8 cellular contexts compared by ENCODE assay signal in genomic region chr2:20224716-20225293, GRCh38. TPM values are rescaled to one million over a fixed set of nuclear protein-coding genes. Genes with fewer than 3 reads are reported as not detected.
DNase-seq lines count a peak whose midpoint lies in the region; ATAC-seq and TF ChIP-seq lines count a peak whose summit lies in the region.

A gene with protein sequence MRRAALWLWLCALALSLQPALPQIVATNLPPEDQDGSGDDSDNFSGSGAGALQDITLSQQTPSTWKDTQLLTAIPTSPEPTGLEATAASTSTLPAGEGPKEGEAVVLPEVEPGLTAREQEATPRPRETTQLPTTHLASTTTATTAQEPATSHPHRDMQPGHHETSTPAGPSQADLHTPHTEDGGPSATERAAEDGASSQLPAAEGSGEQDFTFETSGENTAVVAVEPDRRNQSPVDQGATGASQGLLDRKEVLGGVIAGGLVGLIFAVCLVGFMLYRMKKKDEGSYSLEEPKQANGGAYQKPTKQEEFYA (minus strand): TSS chr2:20225130. CDS start chr2:20224867, 263 bp downstream.

- H3K9me3 Mint-ChIP-seq in endodermal cell (no peaks in the 10 kb centered on the region), mesothelial cell of epicardium (no peaks in the 10 kb centered on the region)

- intact Hi-C loops in A673 (cut with micrococcal nuclease; ENCODE audit: unreplicated experiment) (loop anchor here (10.0 kb wide), 1 partner anchor 420 kb away; no protein-coding TSS in a partner anchor), uterus (cut with DNase I; ENCODE audit: low total_unique reads) (no loop called here)

- H3K27me3 ChIP-seq in A673 (replicated peaks; ENCODE audit: insufficient read depth, low read depth, low read length, poor library complexity): peaks cover 12% of the 10 kb centered on the region
- no peaks in the 10 kb centered on the region for H3K27me3 ChIP-seq in SJCRH30
- H3K27me3 ChIP-seq in endodermal cell (ENCODE audit: control insufficient read depth, insufficient read depth, low read length, poor library complexity, severe bottlenecking): peaks cover 27% of the 10 kb centered on the region
- no peaks in the 10 kb centered on the region for H3K27me3 ChIP-seq in uterus

- WGBS in endodermal cell (ENCODE audit: insufficient coverage in 1 of 2, insufficient read length in 1 of 2), 2 experiments: 0% methylated on average over 17 to 63 of the region's 65 CpGs

- H3K27ac ChIP-seq in A673 (ENCODE audit: low read depth, low read length, poor library complexity, severe bottlenecking): no peak within 1 kb of the TSS
- H3K27ac ChIP-seq in SJCRH30: peak within 1 kb of the TSS; percentile 74
- peak within 1 kb of the TSS; percentile 80 for H3K27ac ChIP-seq in endodermal cell (ENCODE audit: low read depth, low read length)
- peak within 1 kb of the TSS in 1 of 2 donors; percentile 7 for H3K27ac ChIP-seq in uterus

- CTCF ChIA-PET in A673 (lab: Charles Lee): interaction anchor here (1.6 kb wide), 1 partner anchor 269 kb away, joined by 4 read pairs; no protein-coding TSS in a partner anchor

- no peak within 1 kb of the TSS for H3K9ac ChIP-seq in endodermal cell (ENCODE audit: extremely low read depth, low read length, poor library complexity, severe bottlenecking)

- peak; percentile 35 for ATAC-seq in HG03354 (IDR thresholded peaks at IDR 0.05; ENCODE audit: poor library complexity, severe bottlenecking, unreplicated experiment)

- TF ChIP-seq POLR2A in uterus (IDR thresholded peaks at IDR 0.05): no peak

- H3K27ac Mint-ChIP-seq in endodermal cell (no peak within 1 kb of the TSS), mesothelial cell of epicardium (peak within 1 kb of the TSS; percentile 64)

- H3K4me3 ChIP-seq in A673 (ENCODE audit: low read depth, low read length, poor library complexity, severe bottlenecking): peak within 1 kb of the TSS; percentile 57
- peak within 1 kb of the TSS; percentile 66 for H3K4me3 ChIP-seq in GM12865 (ENCODE audit: low read depth, low read length)
- peak within 1 kb of the TSS; percentile 84 for H3K4me3 ChIP-seq in SJCRH30
- H3K4me3 ChIP-seq in endodermal cell (ENCODE audit: low read length): peak within 1 kb of the TSS; percentile 80
- H3K4me3 ChIP-seq in uterus: peak within 1 kb of the TSS; percentile 51 to 60

- no TSS peak for BruUV-seq in A673 (replicated peaks; lab: Mats Ljungman, UMichigan)

- POLR2A ChIA-PET in A673 (lab: Charles Lee; ENCODE audit: low non-redundant PET): no interaction called here

- peaks cover 28% of the 10 kb centered on the region for H3K27me3 Mint-ChIP-seq in endodermal cell (ENCODE audit: insufficient read depth)
- H3K27me3 Mint-ChIP-seq in mesothelial cell of epicardium (ENCODE audit: low read depth): no peaks in the 10 kb centered on the region

- H3K36me3 Mint-ChIP-seq in endodermal cell (ENCODE audit: low read depth): no peaks in the 10 kb centered on the region
- H3K36me3 Mint-ChIP-seq in mesothelial cell of epicardium: no peaks in the 10 kb centered on the region

- no peak for DNase-seq in A673 (ENCODE audit: low spot score)
- DNase-seq in GM12865 (ENCODE audit: low read depth): peak; percentile 37
- peak in 1 of 2 experiments; percentile 79 for DNase-seq in SJCRH30
- peak; percentile 90 for DNase-seq in endodermal cell
- peak; percentile 49 to 72 for DNase-seq in mesothelial cell of epicardium (ENCODE audit: low spot score in 2 of 2, unreplicated experiment in 2 of 2)
- peak in 1 of 2 donors; percentile 45 for DNase-seq in uterus
- DNase-seq in NOMO-1 (lab: John Stamatoyannopoulos, UW; ENCODE audit: unreplicated experiment in 2 of 2): no peak

- H3K36me3 ChIP-seq in A673 (ENCODE audit: insufficient read depth, low read length, poor library complexity, severe bottlenecking) (no peaks in the 10 kb centered on the region), SJCRH30 (no peaks in the 10 kb centered on the region), endodermal cell (ENCODE audit: control insufficient read depth, insufficient read depth, low read length) (no peaks in the 10 kb centered on the region), uterus (no peaks in the 10 kb centered on the region)

- H3K9me3 ChIP-seq in A673 (ENCODE audit: low read depth, low read length, poor library complexity, severe bottlenecking) (no peaks in the 10 kb centered on the region), SJCRH30 (replicated peaks) (no peaks in the 10 kb centered on the region), endodermal cell (ENCODE audit: control insufficient read depth, low read length) (no peaks in the 10 kb centered on the region), uterus (no peaks in the 10 kb centered on the region)

- H3K4me1 ChIP-seq in A673 (ENCODE audit: insufficient read depth, low read length, poor library complexity, severe bottlenecking) (peaks cover 5% of the 10 kb centered on the region), SJCRH30 (no peaks in the 10 kb centered on the region), endodermal cell (ENCODE audit: control insufficient read depth, insufficient read depth, low read length) (peaks cover 5% of the 10 kb centered on the region), uterus (peaks cover 0 to 12% of the 10 kb centered on the region in 2 donors)

- TF ChIP-seq CTCF in A673 (conservative IDR thresholded peaks at IDR 0.05; ENCODE audit: low read depth, low read length) (no peak), GM12865 (IDR thresholded peaks at IDR 0.05; ENCODE audit: insufficient read depth, low read depth, low read length, missing control alignments) (no peak), endodermal cell (conservative IDR thresholded peaks at IDR 0.05) (no peak), mesothelial cell of epicardium (IDR thresholded peaks at IDR 0.05; ENCODE audit: unreplicated experiment) (no peak), uterus (IDR thresholded peaks at IDR 0.05) (no peak)

- H3K4me3 Mint-ChIP-seq in endodermal cell (peak within 1 kb of the TSS; percentile 54), mesothelial cell of epicardium (peak within 1 kb of the TSS; percentile 72)

- H3K4me1 Mint-ChIP-seq in endodermal cell (peaks cover 19% of the 10 kb centered on the region), mesothelial cell of epicardium (peaks cover 34% of the 10 kb centered on the region)

RNA-seq across cellular contexts. Expression of the gene that starts here (rescaled TPM):
- total RNA-seq in A673 (2021) (1.4 and 2.9 TPM in 2 replicates), endodermal cell (10 to 100 TPM; 12.7 to 19.2 TPM), mesothelial cell of epicardium (45.5 to 50.7 TPM (median 48.3 TPM) in 3 replicates), uterus (10 to 100 TPM in 1 of 4 donors, 1 to 10 TPM in 1, under 1 TPM in 1, not detected in 1; 0.29 to 30.1 (median 3.0) TPM)
- total RNA-seq in SJCRH30 (2014; rRNA removed; shearing (Covaris generic)): 61.8 and 62.6 TPM in 2 replicates
- 36.9 TPM for polyA plus RNA-seq in endodermal cell (2013, experiment 1 of 2)
- 39.5 TPM for polyA plus RNA-seq in endodermal cell (2013, experiment 2 of 2)

Comparison
In these comparisons a context has a peak if more than half of its experiments do, and no peak if none do; other contexts are left out.
1. DNase-seq: peak in GM12865 (single experiment), endodermal cell (single experiment) and mesothelial cell of epicardium (2 of 2); none in A673 (single experiment) and NOMO-1 (0 of 2).
2. Peak in every context shown above with its lines, with median percentiles within 50 percentile points of each other: H3K4me3 ChIP-seq.